8 cellular contexts compared by ENCODE assay signal in genomic region chr7:139730746-139731612, GRCh38. TPM values are rescaled to one million over a fixed set of nuclear protein-coding genes. Genes with fewer than 3 reads are reported as not detected.
A peak's percentile ranks its signal among the peaks of the same experiment; 100 is the strongest.
DNase-seq lines count a peak whose midpoint lies in the region; ATAC-seq and TF ChIP-seq lines count a peak whose summit lies in the region.

No MANE protein-coding gene starts in this region.

- H3K4me1 ChIP-seq in right cardiac atrium (ENCODE audit: control insufficient read depth, insufficient read depth, low read length) (peaks cover 42% of the 10 kb centered on the region), thyroid gland (peaks cover 43 to 58% of the 10 kb centered on the region in 2 donors)

- H3K27me3 Mint-ChIP-seq in activated CD4-positive, alpha-beta T cell treated with anti-CD3 and anti-CD28 coated beads, Interleukin-2, amount 10 ng/mL, durations not matched to agents 7 days and 5 days, result no peaks in the 10 kb centered on the region
- H3K27me3 Mint-ChIP-seq in activated T-helper 17 cell treated with anti-CD3 and anti-CD28 coated beads, Interleukin-2, amount 50 U/mL, for 72 hours, result no peaks in the 10 kb centered on the region

- H3K4me3 ChIP-seq in right cardiac atrium (ENCODE audit: low read length) (no peak overlapping the region), thyroid gland (replicated peaks in 1 of 3) (no peak overlapping the region)

- DNase-seq in activated CD4-positive, alpha-beta T cell treated with anti-CD3 and anti-CD28 coated beads, Interleukin-2, amount 10 ng/mL, durations not matched to agents 7 days and 5 days, result peak; percentile 25
- DNase-seq in activated CD4-positive, alpha-beta T cell treated with anti-CD3 and anti-CD28 coated beads for 4 hours, result no peak
- DNase-seq in right cardiac atrium, result peak; percentile 72 to 90 (median 87)
- DNase-seq in thyroid gland, result peak; percentile 54 to 55
- DNase-seq in NCI-H2196 treated with DMSO at 0.1 percent for 48 hours (lab: John Stamatoyannopoulos, UW; ENCODE audit: unreplicated experiment), result no peak
- DNase-seq in A172 (ENCODE audit: low spot score), result no peak

- 35% methylated on average over 15 of the region's 15 CpGs for WGBS in right cardiac atrium
- WGBS in thyroid gland, 2 donors, result 58 to 59% methylated on average over 15 of the region's 15 CpGs

- H3K27me3 ChIP-seq in right cardiac atrium (ENCODE audit: control insufficient read depth, insufficient read depth) (no peaks in the 10 kb centered on the region), thyroid gland (no peaks in the 10 kb centered on the region)

- no peak for TF ChIP-seq POLR2A in thyroid gland (IDR thresholded peaks at IDR 0.05)

- H3K27ac ChIP-seq in right cardiac atrium (ENCODE audit: low read length) (peak overlapping the region; percentile 98), thyroid gland (peak overlapping the region; percentile 80 to 83 (median 82))

- peaks cover 21% of the 10 kb centered on the region for H3K36me3 Mint-ChIP-seq in activated CD4-positive, alpha-beta T cell treated with anti-CD3 and anti-CD28 coated beads, Interleukin-2, amount 10 ng/mL, durations not matched to agents 7 days and 5 days (ENCODE audit: low read depth)
- peaks cover 11% of the 10 kb centered on the region for H3K36me3 Mint-ChIP-seq in activated T-helper 17 cell treated with anti-CD3 and anti-CD28 coated beads, Interleukin-2, amount 50 U/mL, for 72 hours (ENCODE audit: low read depth)

- H3K9me3 ChIP-seq in right cardiac atrium (ENCODE audit: control insufficient read depth, low read length), result no peaks in the 10 kb centered on the region
- no peaks in the 10 kb centered on the region for H3K9me3 ChIP-seq in thyroid gland

- POLR2A ChIA-PET in activated CD4-positive, alpha-beta T cell treated with anti-CD3 and anti-CD28 coated beads, Interleukin-2, amount 10 ng/mL, durations not matched to agents 7 days and 5 days (lab: Charles Lee), result no interaction called here

- no peak overlapping the region for H3K4me3 Mint-ChIP-seq in activated CD4-positive, alpha-beta T cell treated with anti-CD3 and anti-CD28 coated beads, Interleukin-2, amount 10 ng/mL, durations not matched to agents 7 days and 5 days
- H3K4me3 Mint-ChIP-seq in activated T-helper 17 cell treated with anti-CD3 and anti-CD28 coated beads, Interleukin-2, amount 50 U/mL, for 72 hours, result peak overlapping the region; percentile 61

- CTCF ChIA-PET in activated CD4-positive, alpha-beta T cell treated with anti-CD3 and anti-CD28 coated beads, Interleukin-2, amount 10 ng/mL, durations not matched to agents 7 days and 5 days (lab: Charles Lee), result no interaction called here

- intact Hi-C loops in right cardiac atrium (cut with DNase I), result loop anchor here in 1 of 4 donors (5.0 kb wide), 1 partner anchor 84 kb away; no protein-coding TSS in a partner anchor
- intact Hi-C loops in thyroid gland (cut with DNase I), result no loop called here

- H3K9me3 Mint-ChIP-seq in activated CD4-positive, alpha-beta T cell treated with anti-CD3 and anti-CD28 coated beads, Interleukin-2, amount 10 ng/mL, durations not matched to agents 7 days and 5 days, result peaks cover 23% of the 10 kb centered on the region
- H3K9me3 Mint-ChIP-seq in activated T-helper 17 cell treated with anti-CD3 and anti-CD28 coated beads, Interleukin-2, amount 50 U/mL, for 72 hours, result no peaks in the 10 kb centered on the region

- peak overlapping the region; percentile 55 for H3K27ac Mint-ChIP-seq in activated CD4-positive, alpha-beta T cell treated with anti-CD3 and anti-CD28 coated beads, Interleukin-2, amount 10 ng/mL, durations not matched to agents 7 days and 5 days
- H3K27ac Mint-ChIP-seq in activated T-helper 17 cell treated with anti-CD3 and anti-CD28 coated beads, Interleukin-2, amount 50 U/mL, for 72 hours, result peak overlapping the region; percentile 2

- H3K36me3 ChIP-seq in thyroid gland, result no peaks in the 10 kb centered on the region

- ATAC-seq in HG03460 (IDR thresholded peaks at IDR 0.05; ENCODE audit: unreplicated experiment), result peak; percentile 68
- ATAC-seq in activated T-helper 17 cell treated with anti-CD3 and anti-CD28 coated beads, Interleukin-2, amount 50 U/mL, for 72 hours (replicated peaks), result peak; percentile 82
- ATAC-seq in right cardiac atrium, result peak; percentile 23 to 38

- no peak for TF ChIP-seq CTCF in thyroid gland (IDR thresholded peaks at IDR 0.05)

- H3K4me1 Mint-ChIP-seq in activated CD4-positive, alpha-beta T cell treated with anti-CD3 and anti-CD28 coated beads, Interleukin-2, amount 10 ng/mL, durations not matched to agents 7 days and 5 days, result peaks cover 57% of the 10 kb centered on the region
- H3K4me1 Mint-ChIP-seq in activated T-helper 17 cell treated with anti-CD3 and anti-CD28 coated beads, Interleukin-2, amount 50 U/mL, for 72 hours, result peaks cover 36% of the 10 kb centered on the region

RNA-seq across cellular contexts. Expression of gene HIPK2, which starts 46.8 kb away (rescaled TPM):
- total RNA-seq in activated CD4-positive, alpha-beta T cell treated with anti-CD3 and anti-CD28 coated beads, Interleukin-2, amount 10 ng/mL, durations not matched to agents 7 days and 5 days, result 10 to 100 TPM; 22.5 to 27.5 TPM
- 10 to 100 TPM; 44.2 to 46.9 TPM for total RNA-seq in activated T-helper 17 cell treated with anti-CD3 and anti-CD28 coated beads, Interleukin-2, amount 50 U/mL, for 72 hours
- total RNA-seq in right cardiac atrium (100 to 1,000 TPM in 2 of 4 donors, 10 to 100 TPM in 2; 92.6 to 131 (median 113) TPM), thyroid gland (10 to 100 TPM; 31.3 to 58.5 (median 41.0) TPM)
- 72.1 TPM for polyA plus RNA-seq in right cardiac atrium
- 3.6 and 4.0 TPM in 2 replicates for total RNA-seq in A172 (2014; rRNA removed; shearing (Covaris generic))

Comparison
In these comparisons a context has a peak if more than half of its experiments do, and no peak if none do; other contexts are left out.
1. DNase-seq: peak in activated CD4-positive, alpha-beta T cell treated with anti-CD3 and anti-CD28 coated beads, Interleukin-2, amount 10 ng/mL, durations not matched to agents 7 days and 5 days (single experiment), right cardiac atrium (3 of 3) and thyroid gland (2 of 2); none in activated CD4-positive, alpha-beta T cell treated with anti-CD3 and anti-CD28 coated beads for 4 hours (0 of 2), NCI-H2196 treated with DMSO at 0.1 percent for 48 hours (single experiment) and A172 (single experiment).
2. ATAC-seq: peak in every context shown above with its lines; median percentile 82 in activated T-helper 17 cell treated with anti-CD3 and anti-CD28 coated beads, Interleukin-2, amount 50 U/mL, for 72 hours; 68 in HG03460; 30 in right cardiac atrium.